ENCODE assay signal across 28 cellular contexts in genomic region chr11:1062075-1062820, GRCh38. TPM values are rescaled to one million over a fixed set of nuclear protein-coding genes. Genes with fewer than 3 reads are reported as not detected.
"Had no signal": no experiment of that assay in that cellular context is flagged by ENCODE, and none has a peak within 500 bp of the region (broad histone marks: within the 10 kb centered on the region; RNA-seq: fewer than 3 reads in every experiment).

No MANE protein-coding gene starts in this region.

- H3K4me1 ChIP-seq: body of pancreas, pancreas, suprapubic skin, tibial nerve had no signal

- H3K36me3 ChIP-seq: left ventricle myocardium inferior, neutrophil, pancreas, stomach, suprapubic skin, tibial nerve, vagina had no signal

- H3K4me3 Mint-ChIP-seq: activated T-cell treated with anti-CD3 and anti-CD28 coated beads, Interleukin-2, amount 50 U/mL, for 24 hours; nephron; stimulated activated memory B cell treated with anti-CD40 and anti-IgM and Interleukin-4, amounts not matched to agents 10 μg/mL and 1 μg/mL and 100 μg/mL, for 72 hours; T-helper 2 cell treated with Interferon-gamma antibody and Interleukin-4, amounts not matched to agents 5 μg/mL and 100 μg/mL, for 36 hours had no signal

- H3K27ac ChIP-seq: body of pancreas, left ventricle myocardium inferior, neutrophil, pancreas, suprapubic skin, tibial nerve, vagina had no signal

- H3K9me3 ChIP-seq: body of pancreas, neutrophil, pancreas, suprapubic skin, vagina had no signal

- H3K4me1 Mint-ChIP-seq: nephron had no signal

- DNase-seq: activated CD4-positive, alpha-beta T cell treated with anti-CD3 and anti-CD28 coated beads for 1 hour; activated CD4-positive, alpha-beta T cell treated with anti-CD3 and anti-CD28 coated beads, Interleukin-2, amount 50 U/mL, for 1 hour; activated CD8-positive, alpha-beta memory T cell treated with anti-CD3 and anti-CD28 coated beads for 24 hours; activated CD8-positive, alpha-beta memory T cell treated with anti-CD3 and anti-CD28 coated beads, Interleukin-2, amount 50 U/mL, for 4 hours; activated naive CD4-positive, alpha-beta T cell treated with Interleukin-2 at 50 U/mL for 16 hours; activated T-cell treated with anti-CD3 and anti-CD28 coated beads, Interleukin-2, amount 50 U/mL, for 24 hours; anterior cingulate cortex; body of pancreas; caudate nucleus; dermis blood vessel endothelial cell; effector CD8-positive, alpha-beta T cell; hippocampal formation; kidney glomerular epithelial cell; left ventricle myocardium inferior; pancreas; small intestine; stimulated activated CD4-positive, alpha-beta T cell treated with anti-CD3 and anti-CD28 coated beads, Interleukin-2, amount 100 ng/mL, for 24 hours; stomach had no signal

- ATAC-seq: body of pancreas; sciatic nerve; stimulated activated memory B cell treated with anti-CD40 and anti-IgM and Interleukin-4, amounts not matched to agents 10 μg/mL and 1 μg/mL and 100 μg/mL, for 72 hours had no signal

- H3K9me3 Mint-ChIP-seq: activated T-cell treated with anti-CD3 and anti-CD28 coated beads, Interleukin-2, amount 50 U/mL, for 24 hours; T-helper 2 cell treated with Interferon-gamma antibody and Interleukin-4, amounts not matched to agents 5 μg/mL and 100 μg/mL, for 36 hours had no signal

- H3K27ac Mint-ChIP-seq: activated T-cell treated with anti-CD3 and anti-CD28 coated beads, Interleukin-2, amount 50 U/mL, for 24 hours; nephron; stimulated activated memory B cell treated with anti-CD40 and anti-IgM and Interleukin-4, amounts not matched to agents 10 μg/mL and 1 μg/mL and 100 μg/mL, for 72 hours; T-helper 2 cell treated with Interferon-gamma antibody and Interleukin-4, amounts not matched to agents 5 μg/mL and 100 μg/mL, for 36 hours had no signal

- H3K36me3 Mint-ChIP-seq: stimulated activated memory B cell treated with anti-CD40 and anti-IgM and Interleukin-4, amounts not matched to agents 10 μg/mL and 1 μg/mL and 100 μg/mL, for 72 hours had no signal

- H3K27me3 ChIP-seq: body of pancreas, pancreas, tibial nerve, vagina had no signal

- H3K4me3 ChIP-seq: body of pancreas, left ventricle myocardium inferior, pancreas, stomach, suprapubic skin, tibial nerve, vagina had no signal

RNA-seq across cellular contexts. Expression of gene MUC2, which starts 12.4 kb away (rescaled TPM):
- total RNA-seq: dermis blood vessel endothelial cell, frontal cortex, lung microvascular endothelial cell, sciatic nerve, tibial nerve, vagina had no signal
- polyA plus RNA-seq: stomach had no signal

RNA-seq across cellular contexts. Expression of gene MUC6, which starts 25.7 kb away (rescaled TPM):
- total RNA-seq: dermis blood vessel endothelial cell, frontal cortex, left ventricle myocardium inferior, lung microvascular endothelial cell, sciatic nerve, vagina had no signal
